21 cellular contexts compared by ENCODE assay signal in genomic region chr22:38866399-38867123, GRCh38. TPM values are rescaled to one million over a fixed set of nuclear protein-coding genes. Genes with fewer than 3 reads are reported as not detected.
DNase-seq lines count a peak whose midpoint lies in the region; ATAC-seq and TF ChIP-seq lines count a peak whose summit lies in the region.
"Had no signal": no experiment of that assay in that cellular context is flagged by ENCODE, and none has a peak within 500 bp of the region (broad histone marks: within the 10 kb centered on the region; RNA-seq: fewer than 3 reads in every experiment).

No MANE protein-coding gene starts in this region.

- H3K27me3 ChIP-seq in cardiac muscle cell (no peaks in the 10 kb centered on the region), heart left ventricle (no peaks in the 10 kb centered on the region), lower lobe of right lung (ENCODE audit: low read depth) (no peaks in the 10 kb centered on the region), upper lobe of right lung (no peaks in the 10 kb centered on the region), Caco-2 (replicated peaks; ENCODE audit: control insufficient read depth, insufficient read depth, low read length) (no peaks in the 10 kb centered on the region)
- H3K27me3 ChIP-seq: MG63, uterus had no signal

- H3K4me3 ChIP-seq in cardiac muscle cell (no peak overlapping the region), heart left ventricle (no peak overlapping the region), lower lobe of right lung (no peak overlapping the region), upper lobe of right lung (no peak overlapping the region), Caco-2 (ENCODE audit: low read depth, low read length) (no peak overlapping the region)
- H3K4me3 ChIP-seq: MG63, uterus had no signal

- no peak for TF ChIP-seq CTCF in cardiac muscle cell (IDR thresholded peaks at IDR 0.05; ENCODE audit: low read depth, low read length)
- TF ChIP-seq CTCF in heart left ventricle (IDR thresholded peaks at IDR 0.05): no peak
- TF ChIP-seq CTCF in lower lobe of right lung (IDR thresholded peaks at IDR 0.05): no peak
- no peak for TF ChIP-seq CTCF in upper lobe of right lung (IDR thresholded peaks at IDR 0.05)
- TF ChIP-seq CTCF in Caco-2 (IDR thresholded peaks at IDR 0.05; ENCODE audit: insufficient read depth in 1 of 2, low read depth in 1 of 2, low read length in 1 of 2, severe bottlenecking in 1 of 2, unreplicated experiment in 1 of 2): no peak

- 69 to 83% (median 75%) methylated on average over 55 to 75 of the region's 75 CpGs for WGBS in heart left ventricle, 4 donors

- no peaks in the 10 kb centered on the region for H3K9me3 Mint-ChIP-seq in Caco-2 (ENCODE audit: unreplicated experiment)
- H3K9me3 Mint-ChIP-seq: CD4-positive, CD25-positive, alpha-beta regulatory T cell; naive thymus-derived CD8-positive, alpha-beta T cell; stimulated activated naive CD8-positive, alpha-beta T cell treated with anti-CD3 and anti-CD28 coated beads, Interleukin-15, Interleukin-2, amounts not matched to agents 100 ng/mL and 50 ng/mL, for 24 hours had no signal

- peaks cover 5% of the 10 kb centered on the region for H3K36me3 ChIP-seq in cardiac muscle cell
- peaks cover 0 to 53% (median 23%) of the 10 kb centered on the region in 9 donors for H3K36me3 ChIP-seq in heart left ventricle
- H3K36me3 ChIP-seq in lower lobe of right lung: peaks cover 46% of the 10 kb centered on the region
- peaks cover 37% of the 10 kb centered on the region for H3K36me3 ChIP-seq in upper lobe of right lung
- H3K36me3 ChIP-seq in Caco-2 (ENCODE audit: control insufficient read depth, insufficient read depth, low read length): peaks cover 4% of the 10 kb centered on the region; the same call in 1 of the 2 replicates
- H3K36me3 ChIP-seq: uterus had no signal

- no peak for ATAC-seq in heart left ventricle
- ATAC-seq in lower lobe of right lung: no peak
- ATAC-seq in upper lobe of right lung: no peak
- ATAC-seq: naive thymus-derived CD8-positive, alpha-beta T cell had no signal

- peaks cover 9% of the 10 kb centered on the region for H3K4me1 ChIP-seq in cardiac muscle cell (ENCODE audit: low read depth)
- H3K4me1 ChIP-seq in heart left ventricle: peaks cover 10 to 97% (median 67%) of the 10 kb centered on the region in 12 donors
- peaks cover 68% of the 10 kb centered on the region for H3K4me1 ChIP-seq in lower lobe of right lung
- peaks cover 44% of the 10 kb centered on the region for H3K4me1 ChIP-seq in upper lobe of right lung
- peaks cover 5% of the 10 kb centered on the region; the same call in 1 of the 2 replicates for H3K4me1 ChIP-seq in Caco-2

- DNase-seq in cardiac muscle cell (ENCODE audit: low read depth in 1 of 2, low spot score in 1 of 2) (no peak), heart left ventricle (no peak), ecto neural progenitor cell (ENCODE audit: low spot score) (peak; percentile 89), lower lobe of right lung (peak; percentile 38), upper lobe of right lung (peak; percentile 63), Caco-2 (no peak)
- no peak for DNase-seq in effector CD8-positive, alpha-beta T cell (lab: John Stamatoyannopoulos, UW)
- no peak for DNase-seq in activated CD4-positive, CD25-positive, alpha-beta regulatory T cell treated with anti-CD3 and anti-CD28 coated beads, Interleukin-2, amount 50 U/mL, for 72 hours
- DNase-seq: activated gamma-delta T cell treated with Interleukin-2 at 50 U/mL for 16 hours; amygdala; CD4-positive, CD25-positive, alpha-beta regulatory T cell; cerebellar nuclear complex; mammary epithelial cell; MG63; NCI-H2029; NCI-H524; SHP77; T-helper 1 cell had no signal

- POLR2A ChIA-PET in Caco-2 (lab: Charles Lee): no interaction called here

- peaks cover 14% of the 10 kb centered on the region for H3K4me1 Mint-ChIP-seq in Caco-2 (ENCODE audit: low read depth, unreplicated experiment)

- TF ChIP-seq POLR2A in heart left ventricle (IDR thresholded peaks at IDR 0.05): no peak

- CTCF ChIA-PET in Caco-2 (lab: Charles Lee): no interaction called here

- H3K36me3 Mint-ChIP-seq in Caco-2 (ENCODE audit: insufficient read depth, unreplicated experiment): peaks cover 60% of the 10 kb centered on the region
- H3K36me3 Mint-ChIP-seq: CD4-positive, CD25-positive, alpha-beta regulatory T cell had no signal

- H3K27ac ChIP-seq in cardiac muscle cell (peak overlapping the region; percentile 17), heart left ventricle (peak overlapping the region in 5 of 12 donors; percentile 52 to 85 (median 73)), lower lobe of right lung (no peak overlapping the region), upper lobe of right lung (no peak overlapping the region)

- intact Hi-C loops in heart left ventricle (cut with DNase I): loop anchor here in 7 of 10 donors (5.0 to 10.0 kb wide), 5 partner anchors 74 to 256 kb away; partner anchors contain the start of gene DNAL4 (in 1 of the 7)
- intact Hi-C loops in lower lobe of right lung (cut with DNase I): no loop called here
- intact Hi-C loops in upper lobe of right lung (cut with DNase I): no loop called here
- intact Hi-C loops in Caco-2 (cut with micrococcal nuclease; ENCODE audit: unreplicated experiment): no loop called here

- H3K27me3 Mint-ChIP-seq in Caco-2 (ENCODE audit: insufficient read depth, unreplicated experiment): no peaks in the 10 kb centered on the region
- H3K27me3 Mint-ChIP-seq: CD4-positive, CD25-positive, alpha-beta regulatory T cell; naive thymus-derived CD8-positive, alpha-beta T cell; stimulated activated naive CD8-positive, alpha-beta T cell treated with anti-CD3 and anti-CD28 coated beads, Interleukin-15, Interleukin-2, amounts not matched to agents 100 ng/mL and 50 ng/mL, for 24 hours had no signal

- H3K4me3 Mint-ChIP-seq in Caco-2 (ENCODE audit: unreplicated experiment): no peak overlapping the region
- H3K4me3 Mint-ChIP-seq: CD4-positive, CD25-positive, alpha-beta regulatory T cell; naive thymus-derived CD8-positive, alpha-beta T cell; stimulated activated naive CD8-positive, alpha-beta T cell treated with anti-CD3 and anti-CD28 coated beads, Interleukin-15, Interleukin-2, amounts not matched to agents 100 ng/mL and 50 ng/mL, for 24 hours had no signal

- BruUV-seq in Caco-2 (replicated peaks; lab: Mats Ljungman, UMichigan): no TSS peak

- H3K9me3 ChIP-seq in cardiac muscle cell (ENCODE audit: low read depth) (no peaks in the 10 kb centered on the region), heart left ventricle (no peaks in the 10 kb centered on the region), lower lobe of right lung (no peaks in the 10 kb centered on the region), upper lobe of right lung (no peaks in the 10 kb centered on the region), Caco-2 (no peaks in the 10 kb centered on the region)
- H3K9me3 ChIP-seq: MG63, uterus had no signal

- no peak overlapping the region for H3K27ac Mint-ChIP-seq in Caco-2 (ENCODE audit: unreplicated experiment)
- H3K27ac Mint-ChIP-seq: CD4-positive, CD25-positive, alpha-beta regulatory T cell; stimulated activated naive CD8-positive, alpha-beta T cell treated with anti-CD3 and anti-CD28 coated beads, Interleukin-15, Interleukin-2, amounts not matched to agents 100 ng/mL and 50 ng/mL, for 24 hours had no signal

RNA-seq across cellular contexts. Expression of gene CBX6, which starts 5.5 kb away (rescaled TPM):
- total RNA-seq in cardiac muscle cell (62.5 and 89.9 TPM in 2 replicates), heart left ventricle (10 to 100 TPM; 28.3 to 59.0 (median 43.9) TPM), lower lobe of right lung (54.7 TPM), upper lobe of right lung (61.6 TPM), Caco-2 (2022) (52.2 and 55.9 TPM in 2 replicates)
- polyA plus RNA-seq in cardiac muscle cell (40.9 and 46.8 TPM in 2 replicates), heart left ventricle (10 to 100 TPM; 21.1 to 43.5 TPM)

RNA-seq across cellular contexts. Expression of gene NPTXR, which starts 22.7 kb away (rescaled TPM):
- total RNA-seq in cardiac muscle cell: 15.1 and 16.7 TPM in 2 replicates
- polyA plus RNA-seq in cardiac muscle cell: 4.0 and 4.2 TPM in 2 replicates
- 10 to 100 TPM; 15.4 to 34.0 (median 20.7) TPM for total RNA-seq in heart left ventricle
- polyA plus RNA-seq in heart left ventricle: 10 to 100 TPM; 18.8 to 19.1 TPM
- 5.1 TPM for total RNA-seq in lower lobe of right lung
- 6.3 TPM for total RNA-seq in upper lobe of right lung
- total RNA-seq in Caco-2 (2022): 12.8 and 16.4 TPM in 2 replicates

Comparison
In these comparisons a context has a peak if more than half of its experiments do, and no peak if none do; other contexts are left out.
1. DNase-seq: peak in ecto neural progenitor cell (single experiment), lower lobe of right lung (single experiment) and upper lobe of right lung (single experiment); none in cardiac muscle cell (0 of 2), heart left ventricle (0 of 5), effector CD8-positive, alpha-beta T cell (single experiment), activated CD4-positive, CD25-positive, alpha-beta regulatory T cell treated with anti-CD3 and anti-CD28 coated beads, Interleukin-2, amount 50 U/mL, for 72 hours (single experiment) and Caco-2 (0 of 2).
2. intact Hi-C loops: an anchor here in heart left ventricle (5.0 to 10.0 kb wide); none called in lower lobe of right lung, upper lobe of right lung and Caco-2.